Comparison of ENCODE assay signal across 8 cellular contexts in genomic region chr13:24512208-24513068, GRCh38. TPM values are rescaled to one million over a fixed set of nuclear protein-coding genes. Genes with fewer than 3 reads are reported as not detected.
A peak's percentile ranks its signal among the peaks of the same experiment; 100 is the strongest.
DNase-seq lines count a peak whose midpoint lies in the region; ATAC-seq and TF ChIP-seq lines count a peak whose summit lies in the region.

TSS of gene PARP4 (minus strand) at chr13:24512778. CDS start at chr13:24503776, 9,002 bp downstream.

- peak within 1 kb of the TSS; percentile 91 to 96 for H3K9ac ChIP-seq in mucosa of rectum (ENCODE audit: low read depth in 1 of 2, low read length in 2 of 2)

- peak; percentile 63 for ATAC-seq in GM19467 (IDR thresholded peaks at IDR 0.05; ENCODE audit: unreplicated experiment)

- no peaks in the 10 kb centered on the region for H3K9me3 ChIP-seq in mucosa of rectum (ENCODE audit: control insufficient read depth in 2 of 2, low read length in 2 of 2)

- peaks cover 0 to under 1% of the 10 kb centered on the region in 2 donors for H3K36me3 ChIP-seq in mucosa of rectum (ENCODE audit: control insufficient read depth in 2 of 2, insufficient read depth in 2 of 2, low read length in 2 of 2)

- in situ Hi-C loops in Caki2 (cut with HindIII; ENCODE audit: low pct_unique_long_range_greater_than_20kb, low sequenced_read_pairs) = no loop called here

- DNase-seq in Caki2 (ENCODE audit: low read depth) (peak; percentile 84), HPDE6-E6E7 (ENCODE audit: extremely low spot score) (peak; percentile 28), OCI-M2 (lab: John Stamatoyannopoulos, UW; ENCODE audit: unreplicated experiment) (peak; percentile 42), activated T-cell treated with anti-CD3 and anti-CD28 coated beads for 4 hours (peak; percentile 40), epithelial cell of proximal tubule (ENCODE audit: low read depth) (peak; percentile 95)
- DNase-seq in stimulated activated CD8-positive, alpha-beta memory T cell treated with anti-CD3 and anti-CD28 coated beads, Interleukin-7, amount 100 ng/mL, for 24 hours (ENCODE audit: low read depth) = peak; percentile 35

- H3K4me3 ChIP-seq in epithelial cell of proximal tubule (ENCODE audit: low read depth, low read length) (peak within 1 kb of the TSS; percentile 73), mucosa of rectum (ENCODE audit: low read length in 2 of 2) (peak within 1 kb of the TSS; percentile 91 to 94)

- H3K27ac ChIP-seq in mucosa of rectum (ENCODE audit: low read depth in 2 of 2, low read length in 2 of 2) = peak within 1 kb of the TSS; percentile 95 to 99

- no peaks in the 10 kb centered on the region for H3K27me3 ChIP-seq in mucosa of rectum (ENCODE audit: control insufficient read depth in 2 of 2, insufficient read depth in 2 of 2, low read length in 2 of 2)

- peak; percentile 11 for TF ChIP-seq CTCF in epithelial cell of proximal tubule (conservative IDR thresholded peaks at IDR 0.05; ENCODE audit: low read depth, low read length)

- H3K4me1 ChIP-seq in mucosa of rectum (ENCODE audit: control insufficient read depth in 2 of 2, insufficient read depth in 2 of 2, low read length in 2 of 2) = peaks cover 11 to 12% of the 10 kb centered on the region in 2 donors

RNA-seq across cellular contexts. Expression of gene PARP4, which starts in this region (rescaled TPM):
- total RNA-seq in Caki2 (2014; rRNA removed; shearing (Covaris generic); ENCODE audit: low replicate concordance) = 19.6 and 21.4 TPM in 2 replicates
- total RNA-seq in epithelial cell of proximal tubule = 56.4 and 65.9 TPM in 2 replicates

Comparison
In these comparisons a context has a peak if more than half of its experiments do, and no peak if none do; other contexts are left out.
1. Peak in every context shown above with its lines: DNase-seq, ATAC-seq, H3K4me3 ChIP-seq and H3K27ac ChIP-seq.
2. DNase-seq: peak in every context shown above with its lines; median percentile 95 in epithelial cell of proximal tubule; 84 in Caki2; 42 in OCI-M2; 40 in activated T-cell treated with anti-CD3 and anti-CD28 coated beads for 4 hours; 35 in stimulated activated CD8-positive, alpha-beta memory T cell treated with anti-CD3 and anti-CD28 coated beads, Interleukin-7, amount 100 ng/mL, for 24 hours; 28 in HPDE6-E6E7.